ENCODE assay signal across 19 cellular contexts in the genomic region with DNA sequence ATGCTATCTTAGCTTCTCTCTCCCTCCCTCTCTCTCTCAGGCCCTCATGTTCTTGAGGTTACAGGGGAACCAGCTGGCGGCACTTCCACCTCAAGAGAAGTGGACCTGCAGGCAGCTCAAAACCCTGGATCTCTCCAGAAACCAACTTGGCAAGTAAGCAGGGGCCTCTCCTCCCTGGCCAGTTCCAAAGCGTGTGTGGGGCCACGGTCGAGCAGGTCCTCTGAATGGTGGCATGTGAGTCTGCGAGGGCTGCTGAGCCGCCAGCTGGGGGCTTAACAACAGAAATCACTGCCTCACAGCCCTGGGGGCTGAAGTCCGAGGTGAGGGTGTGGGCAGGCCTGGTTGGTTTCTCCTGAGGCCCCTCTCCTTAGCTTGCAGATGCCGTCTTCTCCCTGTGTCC.
DNase-seq lines count a peak whose midpoint lies in the region; ATAC-seq and TF ChIP-seq lines count a peak whose summit lies in the region.
"Had no signal": no experiment of that assay in that cellular context is flagged by ENCODE, and none has a peak within 500 bp of the region (broad histone marks: within the 10 kb centered on the region; RNA-seq: fewer than 3 reads in every experiment).

No MANE protein-coding gene starts in this region.

- H3K27ac Mint-ChIP-seq in type B pancreatic cell: no peak overlapping the region
- H3K27ac Mint-ChIP-seq: activated CD4-positive, alpha-beta T cell treated with anti-CD3 and anti-CD28 coated beads for 36 hours; activated naive CD8-positive, alpha-beta T cell treated with anti-CD3 and anti-CD28 coated beads, Interleukin-2, amount 50 U/mL, for 24 hours; immature natural killer cell had no signal

- intact Hi-C loops in cardiac septum (cut with DNase I): no loop called here
- intact Hi-C loops in left ventricle myocardium inferior (cut with micrococcal nuclease): no loop called here

- no peak overlapping the region for H3K27ac ChIP-seq in left ventricle myocardium inferior (replicated peaks)
- no peak overlapping the region for H3K27ac ChIP-seq in coronary artery
- H3K27ac ChIP-seq in neural cell (ENCODE audit: low read length): no peak overlapping the region
- H3K27ac ChIP-seq: breast epithelium, prostate gland had no signal

- no peak overlapping the region for H3K4me3 ChIP-seq in left ventricle myocardium inferior
- H3K4me3 ChIP-seq in coronary artery: no peak overlapping the region
- H3K4me3 ChIP-seq in neural cell (ENCODE audit: low read length): peak overlapping the region; percentile 43
- H3K4me3 ChIP-seq: breast epithelium, MG63, prostate gland had no signal

- H3F3A ChIP-seq in neural cell (ENCODE audit: insufficient read depth, low read length, poor library complexity, severe bottlenecking): no peaks in the 10 kb centered on the region

- TF ChIP-seq CTCF in left ventricle myocardium inferior (IDR thresholded peaks at IDR 0.05; ENCODE audit: borderline replicate concordance): no peak
- TF ChIP-seq CTCF in coronary artery (IDR thresholded peaks at IDR 0.05): no peak
- TF ChIP-seq CTCF in neural cell (IDR thresholded peaks at IDR 0.05; ENCODE audit: poor library complexity, severe bottlenecking): no peak
- no peak for TF ChIP-seq CTCF in type B pancreatic cell (conservative IDR thresholded peaks at IDR 0.05)
- no peak for TF ChIP-seq CTCF in GM20000 (IDR thresholded peaks at IDR 0.05; ENCODE audit: extremely low read depth, missing control alignments)

- H3K4me1 Mint-ChIP-seq in type B pancreatic cell (ENCODE audit: unreplicated experiment): peaks cover 25% of the 10 kb centered on the region
- H3K4me1 Mint-ChIP-seq: activated CD4-positive, alpha-beta T cell treated with anti-CD3 and anti-CD28 coated beads for 36 hours; activated naive CD8-positive, alpha-beta T cell treated with anti-CD3 and anti-CD28 coated beads, Interleukin-2, amount 50 U/mL, for 24 hours; immature natural killer cell had no signal

- H3K9me3 Mint-ChIP-seq in type B pancreatic cell: no peaks in the 10 kb centered on the region
- H3K9me3 Mint-ChIP-seq: activated naive CD8-positive, alpha-beta T cell treated with anti-CD3 and anti-CD28 coated beads, Interleukin-2, amount 50 U/mL, for 24 hours; immature natural killer cell had no signal

- H3K27me3 Mint-ChIP-seq in type B pancreatic cell: no peaks in the 10 kb centered on the region
- H3K27me3 Mint-ChIP-seq: activated naive CD8-positive, alpha-beta T cell treated with anti-CD3 and anti-CD28 coated beads, Interleukin-2, amount 50 U/mL, for 24 hours had no signal

- no peaks in the 10 kb centered on the region for H3K36me3 ChIP-seq in left ventricle myocardium inferior
- no peaks in the 10 kb centered on the region for H3K36me3 ChIP-seq in neural cell (ENCODE audit: insufficient read depth, low read length)
- H3K36me3 ChIP-seq: breast epithelium had no signal

- H3K9me2 ChIP-seq in neural cell (ENCODE audit: insufficient read depth, low read length): no peaks in the 10 kb centered on the region

- TF ChIP-seq RAD21 in neural cell (conservative IDR thresholded peaks at IDR 0.05): no peak

- no peak overlapping the region for H3K9ac ChIP-seq in neural cell (ENCODE audit: low read length)

- DNase-seq in cardiac septum (ENCODE audit: low spot score) (peak; percentile 47), left ventricle myocardium inferior (no peak), coronary artery (ENCODE audit: low spot score) (peak; percentile 55), type B pancreatic cell (ENCODE audit: extremely low spot score, unreplicated experiment) (peak; percentile 62), GM20000 (ENCODE audit: low spot score) (no peak), amygdala (lab: John Stamatoyannopoulos, UW) (no peak)
- DNase-seq: ACHN; activated CD4-positive, alpha-beta T cell treated with anti-CD3 and anti-CD28 coated beads for 36 hours; activated effector memory CD4-positive, alpha-beta T cell treated with Interleukin-2 at 50 U/mL for 16 hours; activated naive CD8-positive, alpha-beta T cell treated with anti-CD3 and anti-CD28 coated beads, Interleukin-2, amount 50 U/mL, for 24 hours; C1 segment of cervical spinal cord; immature natural killer cell; MG63; SHP77; stimulated activated CD4-positive, alpha-beta T cell treated with anti-CD3 and anti-CD28 coated beads, Interleukin-12 subunit alpha, Interleukin-12 subunit beta, amount 100 ng/mL, for 4 hours had no signal

- H3K36me3 Mint-ChIP-seq in type B pancreatic cell: no peaks in the 10 kb centered on the region
- H3K36me3 Mint-ChIP-seq: immature natural killer cell had no signal

- no peaks in the 10 kb centered on the region for H3K79me2 ChIP-seq in neural cell (replicated peaks; ENCODE audit: insufficient read depth, low read length)

- ATAC-seq in GM21723 (IDR thresholded peaks at IDR 0.05; ENCODE audit: unreplicated experiment): no peak
- ATAC-seq: activated CD4-positive, alpha-beta T cell treated with anti-CD3 and anti-CD28 coated beads for 36 hours had no signal

- no peak for TF ChIP-seq EP300 in neural cell (conservative IDR thresholded peaks at IDR 0.05; ENCODE audit: poor library complexity, severe bottlenecking)

- H3K4me1 ChIP-seq in left ventricle myocardium inferior: peaks cover 6% of the 10 kb centered on the region
- H3K4me1 ChIP-seq: breast epithelium, prostate gland had no signal

- no peaks in the 10 kb centered on the region for H4K20me1 ChIP-seq in neural cell (ENCODE audit: insufficient read depth)

- H3K9me3 ChIP-seq in left ventricle myocardium inferior (replicated peaks): no peaks in the 10 kb centered on the region
- H3K9me3 ChIP-seq in neural cell (ENCODE audit: low read length): no peaks in the 10 kb centered on the region
- H3K9me3 ChIP-seq: breast epithelium, MG63, prostate gland had no signal

- no peak overlapping the region for H3K4me2 ChIP-seq in neural cell (ENCODE audit: low read length)

- H3K4me3 Mint-ChIP-seq in type B pancreatic cell: no peak overlapping the region
- H3K4me3 Mint-ChIP-seq: activated CD4-positive, alpha-beta T cell treated with anti-CD3 and anti-CD28 coated beads for 36 hours; activated naive CD8-positive, alpha-beta T cell treated with anti-CD3 and anti-CD28 coated beads, Interleukin-2, amount 50 U/mL, for 24 hours; immature natural killer cell had no signal

- H3K27me3 ChIP-seq in left ventricle myocardium inferior (ENCODE audit: low read depth): peaks cover 4% of the 10 kb centered on the region
- H3K27me3 ChIP-seq in neural cell (ENCODE audit: insufficient read depth, low read depth, low read length): no peaks in the 10 kb centered on the region
- H3K27me3 ChIP-seq: breast epithelium, MG63 had no signal

- H2AFZ ChIP-seq in neural cell (ENCODE audit: low read depth, low read length): no peak overlapping the region

TF ChIP-seq in neural cell, 6 proteins besides CTCF, POLR2A, EP300 and RAD21:
- TF ChIP-seq SMC3 (conservative IDR thresholded peaks at IDR 0.05; ENCODE audit: poor library complexity) (no peak), MXI1 (conservative IDR thresholded peaks at IDR 0.05; ENCODE audit: poor library complexity, severe bottlenecking) (no peak), TAF1 (IDR thresholded peaks at IDR 0.05; ENCODE audit: low read depth) (no peak)

Comparison
In these comparisons a context has a peak if more than half of its experiments do, and no peak if none do; other contexts are left out.
1. DNase-seq: peak in cardiac septum (single experiment), coronary artery (single experiment) and type B pancreatic cell (single experiment); none in left ventricle myocardium inferior (single experiment), GM20000 (single experiment) and amygdala (0 of 56).